1 cellular context compared by ENCODE assay signal in genomic region chr5:76822105-76822731, GRCh38.
TF ChIP-seq lines count a peak whose summit lies in the region.

No MANE protein-coding gene starts in this region.

TF ChIP-seq in WTC11, 78 proteins besides CTCF, POLR2A, EP300 and RAD21:
- peak; percentile 51; the same call in 1 of the 2 replicates for TF ChIP-seq ZNF121 (CRISPR knock-in tag; IDR thresholded peaks at IDR 0.05)
TF ChIP-seq in WTC11: peak in this region for 1; not testable (repeated sequence) for 77.
